ENCODE assay signal across 8 cellular contexts in the genomic region with DNA sequence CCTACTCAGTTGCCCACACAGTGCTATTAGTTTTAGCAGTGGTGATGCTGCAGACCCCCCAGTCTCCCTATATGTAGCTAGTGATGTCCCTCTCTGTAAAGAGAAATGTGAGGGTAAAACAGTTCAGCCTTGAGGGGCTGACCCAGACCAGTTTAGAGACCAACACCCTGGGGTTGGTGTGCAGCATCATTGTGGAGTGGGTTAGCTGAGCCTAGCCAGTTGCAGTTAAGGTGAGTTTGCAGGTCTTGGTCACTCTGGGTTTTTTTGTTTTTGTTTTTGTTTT. TPM values are rescaled to one million over a fixed set of nuclear protein-coding genes. Genes with fewer than 3 reads are reported as not detected.
A peak's percentile ranks its signal among the peaks of the same experiment; 100 is the strongest.
DNase-seq lines count a peak whose midpoint lies in the region; ATAC-seq and TF ChIP-seq lines count a peak whose summit lies in the region.

No MANE protein-coding gene starts in this region.

- H3K27ac ChIP-seq in Karpas-422 (ENCODE audit: low read length): peak overlapping the region; percentile 93
- H3K27ac ChIP-seq in dorsolateral prefrontal cortex: peak overlapping the region in 58 of 59 donors; percentile 12 to 96 (median 89)

- no peaks in the 10 kb centered on the region for H3K9me2 ChIP-seq in Karpas-422 (replicated peaks; ENCODE audit: insufficient read depth, low read length)

- intact Hi-C loops in dorsolateral prefrontal cortex (cut with DNase I): no loop called here

- peak overlapping the region; percentile 95 for H3K4me3 Mint-ChIP-seq in natural killer cell treated with Interleukin-12 subunit alpha and Interleukin-12 subunit beta and Interleukin-15 and Interleukin-18, amount 100 ng/mL, for 72 hours

- DNase-seq in AG10803 (ENCODE audit: low read depth) (no peak), Karpas-422 (no peak), dorsolateral prefrontal cortex (no peak), HT-29 (ENCODE audit: low spot score) (no peak), DMS53 (lab: John Stamatoyannopoulos, UW) (no peak), NCI-H1105 (lab: John Stamatoyannopoulos, UW) (no peak)
- DNase-seq in natural killer cell treated with Interleukin-12 subunit alpha and Interleukin-12 subunit beta and Interleukin-15 and Interleukin-18, amount 100 ng/mL, for 72 hours (ENCODE audit: low spot score): no peak
- DNase-seq in stimulated activated CD4-positive, alpha-beta T cell treated with anti-CD3 and anti-CD28 coated beads, Interleukin-4, amount 100 ng/mL, for 1 hour: no peak

- H3K4me3 ChIP-seq in AG10803 (ENCODE audit: low read length): peak overlapping the region; percentile 62
- H3K4me3 ChIP-seq in Karpas-422 (ENCODE audit: low read length): peak overlapping the region; percentile 80
- peak overlapping the region; percentile 57 to 88 (median 76) for H3K4me3 ChIP-seq in dorsolateral prefrontal cortex

- H3K27ac Mint-ChIP-seq in natural killer cell treated with Interleukin-12 subunit alpha and Interleukin-12 subunit beta and Interleukin-15 and Interleukin-18, amount 100 ng/mL, for 72 hours: peak overlapping the region; percentile 87 to 97

- H3K27me3 ChIP-seq in Karpas-422 (ENCODE audit: low read length) (no peaks in the 10 kb centered on the region), dorsolateral prefrontal cortex (no peaks in the 10 kb centered on the region)

- peak overlapping the region; percentile 90 for H3K4me2 ChIP-seq in Karpas-422 (ENCODE audit: low read depth, low read length, poor library complexity, severe bottlenecking)

- H3K36me3 ChIP-seq in Karpas-422 (ENCODE audit: insufficient read depth, low read length): peaks cover 43% of the 10 kb centered on the region

- H3K79me2 ChIP-seq in Karpas-422 (ENCODE audit: low read length): peaks cover 33% of the 10 kb centered on the region

- H3K27me3 Mint-ChIP-seq in natural killer cell treated with Interleukin-12 subunit alpha and Interleukin-12 subunit beta and Interleukin-15 and Interleukin-18, amount 100 ng/mL, for 72 hours: no peaks in the 10 kb centered on the region

- H3K4me1 Mint-ChIP-seq in natural killer cell treated with Interleukin-12 subunit alpha and Interleukin-12 subunit beta and Interleukin-15 and Interleukin-18, amount 100 ng/mL, for 72 hours (ENCODE audit: low read depth in 2 of 2): peaks cover 53% of the 10 kb centered on the region in 2 donors

- no peak overlapping the region for H2AFZ ChIP-seq in Karpas-422 (ENCODE audit: low read length)

- ATAC-seq in natural killer cell treated with Interleukin-12 subunit alpha and Interleukin-12 subunit beta and Interleukin-15 and Interleukin-18, amount 100 ng/mL, for 72 hours: no peak

- peaks cover 35% of the 10 kb centered on the region for H3K36me3 Mint-ChIP-seq in natural killer cell treated with Interleukin-12 subunit alpha and Interleukin-12 subunit beta and Interleukin-15 and Interleukin-18, amount 100 ng/mL, for 72 hours

- H3K9me3 ChIP-seq in Karpas-422 (ENCODE audit: low read length): no peaks in the 10 kb centered on the region

- peaks cover 66% of the 10 kb centered on the region for H3K4me1 ChIP-seq in Karpas-422 (ENCODE audit: low read length)

- H4K20me1 ChIP-seq in Karpas-422 (ENCODE audit: insufficient read depth, low read depth, low read length): peaks cover 40% of the 10 kb centered on the region

- H3K9me3 Mint-ChIP-seq in natural killer cell treated with Interleukin-12 subunit alpha and Interleukin-12 subunit beta and Interleukin-15 and Interleukin-18, amount 100 ng/mL, for 72 hours: no peaks in the 10 kb centered on the region

- peak overlapping the region; percentile 91 for H3K9ac ChIP-seq in Karpas-422 (ENCODE audit: low read length)

- TF ChIP-seq CTCF in AG10803 (conservative IDR thresholded peaks at IDR 0.05; ENCODE audit: low read length): no peak
- no peak for TF ChIP-seq CTCF in dorsolateral prefrontal cortex (IDR thresholded peaks at IDR 0.05 in 54 of 56, conservative IDR thresholded peaks at IDR 0.05 in 2 of 56; ENCODE audit: low read depth in 1 of 56, partially characterized antibody in 56 of 56)

RNA-seq across cellular contexts. Expression of gene B3GALT4, which starts 0.4 kb away (rescaled TPM):
- 3.4 and 16.2 TPM in 2 replicates for total RNA-seq in Karpas-422 (2014; rRNA removed; shearing (Covaris generic); ENCODE audit: low replicate concordance)
- total RNA-seq in dorsolateral prefrontal cortex: 10 to 100 TPM in 42 of 120 experiments, 1 to 10 TPM in 78; 4.4 to 15.9 (median 9.3) TPM
- total RNA-seq in natural killer cell treated with Interleukin-12 subunit alpha and Interleukin-12 subunit beta and Interleukin-15 and Interleukin-18, amount 100 ng/mL, for 72 hours: 10 to 100 TPM; 10.1 to 11.2 TPM
- 10.6 and 14.1 TPM in 2 replicates for total RNA-seq in HT-29 (2014; rRNA removed; shearing (Covaris generic))

RNA-seq across cellular contexts. Expression of gene RPS18, which starts 4.6 kb away (rescaled TPM):
- 7,996 and 13,063 TPM in 2 replicates for total RNA-seq in Karpas-422 (2014; rRNA removed; shearing (Covaris generic); ENCODE audit: low replicate concordance)
- 100 to 1,000 TPM; 295 to 726 (median 479) TPM for total RNA-seq in dorsolateral prefrontal cortex
- 1,000 to 10,000 TPM; 1,431 to 1,446 TPM for total RNA-seq in natural killer cell treated with Interleukin-12 subunit alpha and Interleukin-12 subunit beta and Interleukin-15 and Interleukin-18, amount 100 ng/mL, for 72 hours
- 3,486 and 3,632 TPM in 2 replicates for total RNA-seq in HT-29 (2014; rRNA removed; shearing (Covaris generic))

RNA-seq across cellular contexts. Expression of gene VPS52, which starts 4.8 kb away (rescaled TPM):
- 21.6 and 76.5 TPM in 2 replicates for total RNA-seq in Karpas-422 (2014; rRNA removed; shearing (Covaris generic); ENCODE audit: low replicate concordance)
- 100 to 1,000 TPM in 1 of 120 experiments, 10 to 100 TPM in 119; 48.4 to 108 (median 68.9) TPM for total RNA-seq in dorsolateral prefrontal cortex
- total RNA-seq in natural killer cell treated with Interleukin-12 subunit alpha and Interleukin-12 subunit beta and Interleukin-15 and Interleukin-18, amount 100 ng/mL, for 72 hours: 10 to 100 TPM; 48.6 to 76.5 TPM
- total RNA-seq in HT-29 (2014; rRNA removed; shearing (Covaris generic)): 39.4 and 48.5 TPM in 2 replicates

RNA-seq across cellular contexts. Expression of gene WDR46, which starts 12.5 kb away (rescaled TPM):
- 59.6 and 91.1 TPM in 2 replicates for total RNA-seq in Karpas-422 (2014; rRNA removed; shearing (Covaris generic); ENCODE audit: low replicate concordance)
- total RNA-seq in dorsolateral prefrontal cortex: 10 to 100 TPM; 14.7 to 53.7 (median 30.1) TPM
- total RNA-seq in natural killer cell treated with Interleukin-12 subunit alpha and Interleukin-12 subunit beta and Interleukin-15 and Interleukin-18, amount 100 ng/mL, for 72 hours: 100 to 1,000 TPM in 1 of 2 donors, 10 to 100 TPM in 1; 81.8 to 148 TPM
- 79.0 and 92.2 TPM in 2 replicates for total RNA-seq in HT-29 (2014; rRNA removed; shearing (Covaris generic))

RNA-seq across cellular contexts. Expression of gene PFDN6, which starts 12.9 kb away (rescaled TPM):
- 66.7 and 126 TPM in 2 replicates for total RNA-seq in Karpas-422 (2014; rRNA removed; shearing (Covaris generic); ENCODE audit: low replicate concordance)
- total RNA-seq in dorsolateral prefrontal cortex: 10 to 100 TPM; 29.1 to 82.4 (median 59.2) TPM
- 10 to 100 TPM; 72.0 to 76.8 TPM for total RNA-seq in natural killer cell treated with Interleukin-12 subunit alpha and Interleukin-12 subunit beta and Interleukin-15 and Interleukin-18, amount 100 ng/mL, for 72 hours
- 86.8 and 90.7 TPM in 2 replicates for total RNA-seq in HT-29 (2014; rRNA removed; shearing (Covaris generic))
